In genomic region chr14:68192935-68193334, GRCh38 we compare ENCODE assay signal across 31 cellular contexts.
DNase-seq lines count a peak whose midpoint lies in the region; ATAC-seq, FAIRE-seq and TF ChIP-seq lines count a peak whose summit lies in the region.
"Had no signal": no experiment of that assay in that cellular context is flagged by ENCODE, and none has a peak within 500 bp of the region (broad histone marks: within the 10 kb centered on the region; RNA-seq: fewer than 3 reads in every experiment).

No MANE protein-coding gene starts in this region.

- H3K9me3 ChIP-seq in esophagus muscularis mucosa = no peaks in the 10 kb centered on the region
- H3K9me3 ChIP-seq in small intestine (ENCODE audit: control insufficient read depth, low read depth) = no peaks in the 10 kb centered on the region
- H3K9me3 ChIP-seq in osteoblast (ENCODE audit: low read depth, low read length) = no peaks in the 10 kb centered on the region
- H3K9me3 ChIP-seq in A673 (ENCODE audit: low read depth, low read length, poor library complexity, severe bottlenecking) = no peaks in the 10 kb centered on the region

- no peaks in the 10 kb centered on the region for H3K27me3 ChIP-seq in GM23338 (ENCODE audit: insufficient read depth)
- H3K27me3 ChIP-seq in esophagus muscularis mucosa = no peaks in the 10 kb centered on the region
- no peaks in the 10 kb centered on the region for H3K27me3 ChIP-seq in small intestine (ENCODE audit: control insufficient read depth in 2 of 2, insufficient read depth in 2 of 2, low read length in 2 of 2)
- no peaks in the 10 kb centered on the region for H3K27me3 ChIP-seq in osteoblast (ENCODE audit: insufficient read depth, low read length)
- H3K27me3 ChIP-seq in A673 (replicated peaks; ENCODE audit: insufficient read depth, low read depth, low read length, poor library complexity) = no peaks in the 10 kb centered on the region

- CTCF ChIA-PET in A673 (lab: Charles Lee) = interaction anchor here (0.5 kb wide), 1 partner anchor 249 kb away, joined by 6 read pairs; no protein-coding TSS in a partner anchor

- H3K27me3 Mint-ChIP-seq in GM23338 (ENCODE audit: insufficient read depth, low read depth, poor library complexity) (no peaks in the 10 kb centered on the region), nephron (ENCODE audit: low read depth) (no peaks in the 10 kb centered on the region)
- H3K27me3 Mint-ChIP-seq: brain; CD4-positive, alpha-beta T cell; memory B cell had no signal

- H3F3A ChIP-seq in GM23338 (replicated peaks; ENCODE audit: low read depth) = no peaks in the 10 kb centered on the region

- no peak for FAIRE-seq in small intestine (lab: Jason Lieb, UNC)
- FAIRE-seq: D721Med, frontal cortex had no signal

- H3K4me3 Mint-ChIP-seq in GM23338 = no peak overlapping the region
- H3K4me3 Mint-ChIP-seq in nephron = peak overlapping the region in 1 of 3 experiments; percentile 27
- H3K4me3 Mint-ChIP-seq: activated CD8-positive, alpha-beta T cell treated with anti-CD3 and anti-CD28 coated beads, Interleukin-2, amount 10 ng/mL, durations not matched to agents 7 days and 5 days; brain; CD4-positive, alpha-beta T cell; immature natural killer cell; memory B cell; stimulated activated effector memory CD8-positive, alpha-beta T cell treated with anti-CD3 and anti-CD28 coated beads, Interleukin-12 subunit alpha, Interleukin-12 subunit beta, amount 100 ng/mL, for 72 hours had no signal

- no peaks in the 10 kb centered on the region for H3K9me2 ChIP-seq in GM23338 (ENCODE audit: insufficient read depth)

- H3K36me3 ChIP-seq in GM23338 (ENCODE audit: insufficient read depth) (no peaks in the 10 kb centered on the region), esophagus muscularis mucosa (no peaks in the 10 kb centered on the region), small intestine (ENCODE audit: control insufficient read depth in 2 of 2, insufficient read depth in 2 of 2, low read length in 2 of 2) (no peaks in the 10 kb centered on the region), osteoblast (ENCODE audit: insufficient read depth, low read length) (no peaks in the 10 kb centered on the region), A673 (ENCODE audit: insufficient read depth, low read length, poor library complexity, severe bottlenecking) (no peaks in the 10 kb centered on the region)

- POLR2A ChIA-PET in A673 (lab: Charles Lee; ENCODE audit: low non-redundant PET) = no interaction called here

- TF ChIP-seq CTCF in GM23338 (conservative IDR thresholded peaks at IDR 0.05; ENCODE audit: low read depth in 2 of 2) (no peak), esophagus muscularis mucosa (IDR thresholded peaks at IDR 0.05) (no peak), nephron (IDR thresholded peaks at IDR 0.05; ENCODE audit: unreplicated experiment in 3 of 3) (no peak), osteoblast (IDR thresholded peaks at IDR 0.05; ENCODE audit: extremely low read depth, low read depth, low read length) (no peak), A673 (conservative IDR thresholded peaks at IDR 0.05; ENCODE audit: low read depth, low read length) (no peak)

- peak; percentile 31 for DNase-seq in GM23338 (ENCODE audit: low spot score)
- DNase-seq in esophagus muscularis mucosa (ENCODE audit: extremely low spot score) = no peak
- DNase-seq in small intestine = no peak
- DNase-seq in osteoblast (ENCODE audit: insufficient read length, low spot score, missing footprints) = no peak
- no peak for DNase-seq in SKM-1 (lab: John Stamatoyannopoulos, UW; ENCODE audit: unreplicated experiment)
- no peak for DNase-seq in A673 (ENCODE audit: low spot score)
- DNase-seq: activated CD4-positive, alpha-beta T cell treated with anti-CD3 and anti-CD28 coated beads for 4 hours; activated CD8-positive, alpha-beta T cell treated with anti-CD3 and anti-CD28 coated beads, Interleukin-2, amount 10 ng/mL, durations not matched to agents 7 days and 5 days; activated naive CD4-positive, alpha-beta T cell treated with anti-CD3 and anti-CD28 coated beads, Interleukin-2, amount 50 U/mL, for 16 hours; CD4-positive, alpha-beta T cell; H7; hippocampal formation; immature natural killer cell; IMR-90; MV-4-11; NCI-H146; NCI-H446; NCI-H774; posterior cingulate gyrus; SIG-M5; stimulated activated CD4-positive, alpha-beta T cell treated with anti-CD3 and anti-CD28 coated beads, Interleukin-15, amount 100 ng/mL, for 24 hours; T-helper 9 cell had no signal

- H3K27ac ChIP-seq in GM23338 (ENCODE audit: low read depth) = no peak overlapping the region
- peak overlapping the region in 3 of 4 donors; percentile 66 to 76 (median 73) for H3K27ac ChIP-seq in esophagus muscularis mucosa (replicated peaks in 1 of 4)
- H3K27ac ChIP-seq in small intestine (ENCODE audit: low read depth in 1 of 2, low read length in 1 of 2) = peak overlapping the region; percentile 30 to 31
- no peak overlapping the region for H3K27ac ChIP-seq in osteoblast (ENCODE audit: low read depth, low read length)
- no peak overlapping the region for H3K27ac ChIP-seq in A673 (ENCODE audit: low read depth, low read length, poor library complexity, severe bottlenecking)
- H3K27ac ChIP-seq: VCaP had no signal

- H2AFZ ChIP-seq in GM23338 = no peak overlapping the region
- H2AFZ ChIP-seq in osteoblast (ENCODE audit: low read length) = no peak overlapping the region

- H3K9me3 Mint-ChIP-seq in GM23338 (no peaks in the 10 kb centered on the region), nephron (no peaks in the 10 kb centered on the region)
- H3K9me3 Mint-ChIP-seq: activated T-helper 2 cell treated with anti-CD3 and anti-CD28 coated beads, Interferon-gamma antibody, Interleukin-2, Interleukin-4, amounts not matched to agents 10 μg/mL and 5 μg/mL and 100 μg/mL, durations not matched to agents 14 hours and 24 hours and 36 hours; CD4-positive, alpha-beta T cell; immature natural killer cell; memory B cell; stimulated activated effector memory CD8-positive, alpha-beta T cell treated with anti-CD3 and anti-CD28 coated beads, Interleukin-12 subunit alpha, Interleukin-12 subunit beta, amount 100 ng/mL, for 72 hours had no signal

- H3K4me1 ChIP-seq in GM23338 (ENCODE audit: insufficient read depth) (peaks cover 41% of the 10 kb centered on the region), esophagus muscularis mucosa (peaks cover 0 to 53% (median 45%) of the 10 kb centered on the region in 4 donors), small intestine (ENCODE audit: control insufficient read depth in 2 of 2, insufficient read depth in 1 of 2, low read depth in 1 of 2, low read length in 1 of 2) (peaks cover 2 to 5% of the 10 kb centered on the region in 2 donors), osteoblast (ENCODE audit: insufficient read depth, low read length) (no peaks in the 10 kb centered on the region), A673 (ENCODE audit: insufficient read depth, low read length, poor library complexity, severe bottlenecking) (no peaks in the 10 kb centered on the region)

- no TSS peak for BruUV-seq in A673 (replicated peaks; lab: Mats Ljungman, UMichigan)

- no peaks in the 10 kb centered on the region for H3K79me2 ChIP-seq in GM23338 (replicated peaks; ENCODE audit: insufficient read depth)
- no peaks in the 10 kb centered on the region for H3K79me2 ChIP-seq in osteoblast (ENCODE audit: insufficient read depth, low read length)

- H4K20me1 ChIP-seq in GM23338 (replicated peaks; ENCODE audit: insufficient read depth) (no peaks in the 10 kb centered on the region), osteoblast (ENCODE audit: insufficient read depth, low read length) (no peaks in the 10 kb centered on the region)

- whole genome bisulfite sequencing in esophagus muscularis mucosa = 100% methylated on average over 2 of the region's 2 CpGs
- 87 to 98% (median 95%) methylated on average over 2 of the region's 2 CpGs for WGBS in small intestine, 3 donors

- no peaks in the 10 kb centered on the region for H3K36me3 Mint-ChIP-seq in GM23338 (ENCODE audit: low read depth)
- no peaks in the 10 kb centered on the region for H3K36me3 Mint-ChIP-seq in nephron (ENCODE audit: low read depth)
- H3K36me3 Mint-ChIP-seq: brain; stimulated activated effector memory CD8-positive, alpha-beta T cell treated with anti-CD3 and anti-CD28 coated beads, Interleukin-12 subunit alpha, Interleukin-12 subunit beta, amount 100 ng/mL, for 72 hours had no signal

- H3K4me3 ChIP-seq in GM23338 = no peak overlapping the region
- no peak overlapping the region for H3K4me3 ChIP-seq in esophagus muscularis mucosa
- H3K4me3 ChIP-seq in small intestine (ENCODE audit: low read depth in 1 of 2, low read length in 2 of 2) = no peak overlapping the region
- no peak overlapping the region for H3K4me3 ChIP-seq in osteoblast (ENCODE audit: insufficient read depth, low read length)
- H3K4me3 ChIP-seq in A673 (ENCODE audit: low read depth, low read length, poor library complexity, severe bottlenecking) = no peak overlapping the region

- intact Hi-C loops in esophagus muscularis mucosa (cut with DNase I) = no loop called here
- intact Hi-C loops in A673 (cut with micrococcal nuclease; ENCODE audit: unreplicated experiment) = no loop called here

- H3K4me1 Mint-ChIP-seq in GM23338 (peaks cover 47% of the 10 kb centered on the region), nephron (peaks cover 70% of the 10 kb centered on the region)
- H3K4me1 Mint-ChIP-seq: immature natural killer cell; memory B cell; stimulated activated effector memory CD8-positive, alpha-beta T cell treated with anti-CD3 and anti-CD28 coated beads, Interleukin-12 subunit alpha, Interleukin-12 subunit beta, amount 100 ng/mL, for 72 hours had no signal

- no peak for TF ChIP-seq POLR2A in esophagus muscularis mucosa (IDR thresholded peaks at IDR 0.05; ENCODE audit: low read depth)

- ATAC-seq in GM23338 (peak; percentile 65), HG03108 (IDR thresholded peaks at IDR 0.05; ENCODE audit: unreplicated experiment) (no peak)
- ATAC-seq: activated CD8-positive, alpha-beta T cell treated with anti-CD3 and anti-CD28 coated beads, Interleukin-2, amount 10 ng/mL, durations not matched to agents 7 days and 5 days; stimulated activated effector memory CD8-positive, alpha-beta T cell treated with anti-CD3 and anti-CD28 coated beads, Interleukin-12 subunit alpha, Interleukin-12 subunit beta, amount 100 ng/mL, for 72 hours had no signal

- no peak overlapping the region for H3K27ac Mint-ChIP-seq in GM23338
- H3K27ac Mint-ChIP-seq in nephron = peak overlapping the region; percentile 90 to 93 (median 92)
- H3K27ac Mint-ChIP-seq: activated CD8-positive, alpha-beta T cell treated with anti-CD3 and anti-CD28 coated beads, Interleukin-2, amount 10 ng/mL, durations not matched to agents 7 days and 5 days; activated T-helper 2 cell treated with anti-CD3 and anti-CD28 coated beads, Interferon-gamma antibody, Interleukin-2, Interleukin-4, amounts not matched to agents 10 μg/mL and 5 μg/mL and 100 μg/mL, durations not matched to agents 14 hours and 24 hours and 36 hours; CD4-positive, alpha-beta T cell; memory B cell; stimulated activated effector memory CD8-positive, alpha-beta T cell treated with anti-CD3 and anti-CD28 coated beads, Interleukin-12 subunit alpha, Interleukin-12 subunit beta, amount 100 ng/mL, for 72 hours had no signal

- no peak for TF ChIP-seq EP300 in esophagus muscularis mucosa (IDR thresholded peaks at IDR 0.05)

- peak overlapping the region; percentile 2; the same call in 1 of the 2 replicates for H3K4me2 ChIP-seq in GM23338
- no peak overlapping the region for H3K4me2 ChIP-seq in osteoblast (ENCODE audit: insufficient read depth, low read length)

TF ChIP-seq in GM23338, 12 proteins besides CTCF, POLR2A, EP300 and RAD21 (continues in another document):
- no peak for TF ChIP-seq EZH2phosphoT487 (IDR thresholded peaks at IDR 0.05; ENCODE audit: unreplicated experiment)
- TF ChIP-seq STAT1 (IDR thresholded peaks at IDR 0.05; ENCODE audit: unreplicated experiment) = no peak

Comparison
In these comparisons a context has a peak if more than half of its experiments do, and no peak if none do; other contexts are left out.
1. H3K27ac ChIP-seq: peak in esophagus muscularis mucosa (3 of 4) and small intestine (2 of 2); none in GM23338 (single experiment), osteoblast (single experiment) and A673 (single experiment).